14 cellular contexts compared by ENCODE assay signal in the genomic region with DNA sequence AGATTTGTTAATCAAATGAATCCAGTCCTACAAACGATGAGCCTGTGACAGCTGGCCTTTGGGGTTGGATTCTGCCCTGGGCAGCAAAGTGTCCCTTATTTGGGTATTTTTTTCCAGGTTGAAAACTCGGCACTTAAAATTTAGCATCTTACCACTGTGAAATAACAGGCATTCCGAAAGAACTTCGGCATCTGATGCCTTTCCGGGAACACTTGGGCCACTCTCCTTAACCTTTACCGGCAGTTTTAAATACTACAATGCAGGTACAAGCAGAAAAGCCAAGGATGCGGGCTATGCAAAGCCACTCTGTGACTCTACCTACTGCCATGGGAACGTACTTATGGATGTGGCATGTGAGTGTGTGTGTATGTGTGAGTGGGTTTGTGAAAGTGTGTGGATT. TPM values are rescaled to one million over a fixed set of nuclear protein-coding genes. Genes with fewer than 3 reads are reported as not detected.
A peak's percentile ranks its signal among the peaks of the same experiment; 100 is the strongest.
DNase-seq lines count a peak whose midpoint lies in the region; ATAC-seq and TF ChIP-seq lines count a peak whose summit lies in the region.
"Had no signal": no experiment of that assay in that cellular context is flagged by ENCODE, and none has a peak within 500 bp of the region (broad histone marks: within the 10 kb centered on the region; RNA-seq: fewer than 3 reads in every experiment).

No MANE protein-coding gene starts in this region.

- WGBS in IMR-90 (ENCODE audit: extremely low coverage in 2 of 2, insufficient read length in 1 of 2), 2 experiments: 100% methylated on average over 2 of the region's 8 CpGs; no CpG with 5 or more reads in 1 of the 2 experiments
- 69% methylated on average over 8 of the region's 8 CpGs for WGBS in hepatocyte (ENCODE audit: low lambda C conversion rate, missing lambda C conversion rate)

- H3K14ac ChIP-seq in IMR-90 (replicated peaks; ENCODE audit: low read depth, low read length): peak overlapping the region; percentile 24; the same call in 1 of the 2 replicates

- peaks cover 19% of the 10 kb centered on the region for H3K4me1 Mint-ChIP-seq in nephron progenitor cell

- CTCF ChIA-PET in IMR-90 (lab: Yijun Ruan, JAX): interaction anchor here (2.9 kb wide), 1 partner anchor 149 kb away, joined by 15 read pairs; no protein-coding TSS in a partner anchor

- intact Hi-C loops in IMR-90 (cut with micrococcal nuclease): no loop called here
- intact Hi-C loops in left cardiac atrium (cut with DNase I): no loop called here

- no peak overlapping the region for H2BK15ac ChIP-seq in IMR-90 (ENCODE audit: low read depth, low read length)

- H3K36me3 ChIP-seq in IMR-90 (ENCODE audit: control insufficient read depth, insufficient read depth, low read length): no peaks in the 10 kb centered on the region
- H3K36me3 ChIP-seq in hepatocyte (replicated peaks; ENCODE audit: insufficient read depth, low read depth): no peaks in the 10 kb centered on the region
- H3K36me3 ChIP-seq: transverse colon had no signal

- H2AFZ ChIP-seq in IMR-90 (replicated peaks; ENCODE audit: low read length, poor library complexity): no peak overlapping the region
- no peak overlapping the region for H2AFZ ChIP-seq in hepatocyte

- no peak overlapping the region for H3K4me3 ChIP-seq in IMR-90 (ENCODE audit: insufficient read depth, low read depth, low read length)
- H3K4me3 ChIP-seq in hepatocyte: no peak overlapping the region
- H3K4me3 ChIP-seq: body of pancreas, K562 had no signal

- H4K91ac ChIP-seq in IMR-90 (ENCODE audit: insufficient read depth, low read depth, low read length): no peak overlapping the region

- H3K4me3 Mint-ChIP-seq in nephron progenitor cell: peak overlapping the region; percentile 79

- H3K27me3 ChIP-seq in IMR-90 (ENCODE audit: control insufficient read depth, insufficient read depth, low read length): no peaks in the 10 kb centered on the region
- H3K27me3 ChIP-seq in hepatocyte: peaks cover 69% of the 10 kb centered on the region
- H3K27me3 ChIP-seq: body of pancreas had no signal

- H3K4ac ChIP-seq in IMR-90 (ENCODE audit: low read depth, low read length): no peak overlapping the region

- H3K27ac Mint-ChIP-seq in nephron progenitor cell: no peak overlapping the region

- no peak overlapping the region for H2AK9ac ChIP-seq in IMR-90 (replicated peaks; ENCODE audit: low read depth, low read length, poor library complexity)

- peaks cover 7% of the 10 kb centered on the region for H3K9me1 ChIP-seq in IMR-90 (ENCODE audit: insufficient read depth, low read length)

- TF ChIP-seq RAD21 in IMR-90 (IDR thresholded peaks at IDR 0.05; ENCODE audit: low read length): no peak

- H3K4me2 ChIP-seq in IMR-90 (ENCODE audit: low read depth, low read length): no peak overlapping the region
- H3K4me2 ChIP-seq in hepatocyte: no peak overlapping the region

- no peak for TF ChIP-seq CTCF in IMR-90 (conservative IDR thresholded peaks at IDR 0.05; ENCODE audit: low read depth, low read length)
- TF ChIP-seq CTCF in nephron progenitor cell (IDR thresholded peaks at IDR 0.05): no peak
- no peak for TF ChIP-seq CTCF in hepatocyte (IDR thresholded peaks at IDR 0.05; ENCODE audit: poor library complexity)

- peak overlapping the region; percentile 22; the same call in 1 of the 2 replicates for H2BK120ac ChIP-seq in IMR-90 (ENCODE audit: low read depth, low read length)

- no peaks in the 10 kb centered on the region for H3K79me2 ChIP-seq in hepatocyte

- H2AK5ac ChIP-seq in IMR-90 (ENCODE audit: low read depth, low read length): peak overlapping the region; percentile 86; the same call in 1 of the 2 replicates

- no peaks in the 10 kb centered on the region for H3K9me3 ChIP-seq in IMR-90 (ENCODE audit: control insufficient read depth, insufficient read depth, low read length)
- H3K9me3 ChIP-seq in hepatocyte (ENCODE audit: low read depth): no peaks in the 10 kb centered on the region
- H3K9me3 ChIP-seq: body of pancreas, transverse colon had no signal

- H3K9me3 Mint-ChIP-seq in nephron progenitor cell: no peaks in the 10 kb centered on the region

- no peak for TF ChIP-seq POLR2A in IMR-90 (IDR thresholded peaks at IDR 0.05; ENCODE audit: low read depth, low read length)

- peak overlapping the region; percentile 77 for H3K23ac ChIP-seq in IMR-90 (ENCODE audit: low read depth, low read length)

- DNase-seq in NCI-H748 (lab: John Stamatoyannopoulos, UW; ENCODE audit: unreplicated experiment) (peak; percentile 47), NCI-H748 treated with DMSO at 0.1 percent for 48 hours (lab: John Stamatoyannopoulos, UW) (no peak), IMR-90 (no peak), nephron progenitor cell (no peak), DMS 273 (lab: John Stamatoyannopoulos, UW; ENCODE audit: unreplicated experiment) (no peak), left cardiac atrium (no peak), hepatocyte (ENCODE audit: low spot score) (no peak)
- DNase-seq: 8988T, body of pancreas, NCI-H1436 treated with DMSO at 0.1 percent for 48 hours, NCI-H524, transverse colon had no signal

- H4K20me1 ChIP-seq in IMR-90 (ENCODE audit: insufficient read depth, low read length) (no peaks in the 10 kb centered on the region), hepatocyte (ENCODE audit: insufficient read depth, poor library complexity, severe bottlenecking) (no peaks in the 10 kb centered on the region)

- peaks cover 4% of the 10 kb centered on the region; the same call in 1 of the 2 replicates for H3K4me1 ChIP-seq in IMR-90 (ENCODE audit: control insufficient read depth, insufficient read depth, low read length)
- peaks cover 4% of the 10 kb centered on the region for H3K4me1 ChIP-seq in hepatocyte (ENCODE audit: insufficient read depth)

- peak overlapping the region in 1 of 2 experiments; percentile 25; a peak in 1 of 4 replicates for H4K8ac ChIP-seq in IMR-90 (ENCODE audit: low read depth in 2 of 2, low read length in 2 of 2)

- no TSS peak for BruUV-seq in IMR-90 (replicated peaks; lab: Mats Ljungman, UMichigan)

- dilution Hi-C loops in IMR-90 (cut with HindIII; ENCODE audit: low sequenced_read_pairs, unreplicated experiment): no loop called here

- ATAC-seq in IMR-90 (ENCODE audit: low read depth) (no peak), left cardiac atrium (no peak)
- ATAC-seq: K562 had no signal

- H3K27ac ChIP-seq in IMR-90 (ENCODE audit: insufficient read depth, low read length): no peak overlapping the region
- H3K27ac ChIP-seq in cingulate gyrus (ENCODE audit: low read depth, low read length): peak overlapping the region; percentile 21
- H3K27ac ChIP-seq in hepatocyte: no peak overlapping the region
- H3K27ac ChIP-seq: body of pancreas had no signal

- POLR2A ChIA-PET in IMR-90 (lab: Charles Lee; ENCODE audit: unreplicated experiment): no interaction called here

- H3K9me2 ChIP-seq in hepatocyte (replicated peaks; ENCODE audit: insufficient read depth): no peaks in the 10 kb centered on the region

- H3K56ac ChIP-seq in IMR-90 (ENCODE audit: extremely low read depth, insufficient read depth, low read length): no peak overlapping the region

- H3K79me1 ChIP-seq in IMR-90 (ENCODE audit: low read depth in 1 of 2, low read length in 2 of 2): peaks cover 4 to 28% of the 10 kb centered on the region in 2 experiments

- H3K9ac ChIP-seq in IMR-90 (ENCODE audit: low read depth, low read length): no peak overlapping the region

- in situ Hi-C loops in IMR-90 (cut with MboI; ENCODE audit: low sequenced_read_pairs): no loop called here

- H3K27me3 Mint-ChIP-seq in nephron progenitor cell (ENCODE audit: low read depth, poor library complexity): peaks cover 80% of the 10 kb centered on the region

- no peak overlapping the region for H2BK20ac ChIP-seq in IMR-90 (ENCODE audit: low read depth, low read length)

- no peak overlapping the region for H3K18ac ChIP-seq in IMR-90 (ENCODE audit: low read depth, low read length)

- no peak overlapping the region for H4K5ac ChIP-seq in IMR-90 (ENCODE audit: low read depth, low read length)

- H3K36me3 Mint-ChIP-seq in nephron progenitor cell (ENCODE audit: low read depth): no peaks in the 10 kb centered on the region

- no peak overlapping the region for H2BK5ac ChIP-seq in IMR-90 (ENCODE audit: low read depth, low read length, poor library complexity, severe bottlenecking)

TF ChIP-seq in IMR-90, 13 proteins besides CTCF, POLR2A, EP300 and RAD21:
- TF ChIP-seq MAFK (IDR thresholded peaks at IDR 0.05; ENCODE audit: low read depth, low read length): no peak
- no peak for TF ChIP-seq MAZ (IDR thresholded peaks at IDR 0.05; ENCODE audit: borderline replicate concordance, low read depth, low read length)
- TF ChIP-seq BHLHE40 (IDR thresholded peaks at IDR 0.05; ENCODE audit: low read depth, low read length): no peak
- no peak for TF ChIP-seq CEBPB (IDR thresholded peaks at IDR 0.05; ENCODE audit: low read depth, low read length)

RNA-seq across cellular contexts. Expression of a gene that starts 1.0 kb away (rescaled TPM):
- total RNA-seq in IMR-90 (2012; rRNA removed): 5.0 and 5.3 TPM in 2 replicates
- polyA plus RNA-seq in IMR-90 (2012; rRNA removed): 2.9 and 3.0 TPM in 2 replicates
- 1.1 and 1.3 TPM in 2 replicates for polyA plus RNA-seq in IMR-90 (2012; cell fraction: cytosol; rRNA removed)
- polyA plus RNA-seq in IMR-90 (2012; cell fraction: nucleus; rRNA removed; ENCODE audit: low replicate concordance): 2.3 and 7.5 TPM in 2 replicates
- 10 to 100 TPM in 1 of 2 donors, 1 to 10 TPM in 1; 9.6 to 12.2 TPM for total RNA-seq in left cardiac atrium
- 3.1 and 3.3 TPM in 2 replicates for total RNA-seq in hepatocyte
- 1.8 and 2.0 TPM in 2 replicates for polyA plus RNA-seq in hepatocyte
